Comparison of ENCODE assay signal across 19 cellular contexts in the genomic region with DNA sequence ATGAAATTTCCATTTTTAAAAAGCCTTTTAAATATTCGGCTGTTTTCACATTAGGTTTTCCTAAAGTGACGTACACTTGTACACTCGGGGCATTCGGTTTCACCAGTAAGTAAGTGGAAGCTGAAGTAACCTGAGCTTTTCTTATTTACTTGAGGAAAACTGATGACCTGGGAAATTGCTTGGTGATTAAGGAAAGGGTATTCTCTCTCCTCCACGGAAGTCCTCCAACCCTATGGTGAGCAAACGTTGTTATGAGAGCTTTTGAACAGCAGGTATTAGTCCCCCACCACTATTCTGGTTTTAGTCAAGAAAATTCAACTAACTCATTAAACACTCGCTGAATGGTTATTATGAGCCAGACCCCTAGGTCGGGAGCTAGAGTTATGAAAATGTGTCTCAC.
"Had no signal": no experiment of that assay in that cellular context is flagged by ENCODE, and none has a peak within 500 bp of the region (broad histone marks: within the 10 kb centered on the region; RNA-seq: fewer than 3 reads in every experiment).

No MANE protein-coding gene starts in this region.

- ATAC-seq: natural killer cell treated with Interleukin-12 subunit alpha and Interleukin-12 subunit beta and Interleukin-15 and Interleukin-18, amount 100 ng/mL, for 72 hours; pancreas; right lobe of liver; stimulated activated effector memory CD8-positive, alpha-beta T cell treated with anti-CD3 and anti-CD28 coated beads, Interleukin-12 subunit alpha, Interleukin-12 subunit beta, amount 100 ng/mL, for 72 hours; stimulated activated naive B cell treated with anti-CD40 and anti-IgM and Interleukin-4, amounts not matched to agents 10 μg/mL and 1 μg/mL and 100 μg/mL, for 72 hours had no signal

- DNase-seq: nephron progenitor cell; nucleus accumbens; pancreas; retina; right lobe of liver; sigmoid colon; small intestine; stimulated activated CD4-positive, alpha-beta T cell treated with anti-CD3 and anti-CD28 coated beads, Interleukin-15, amount 100 ng/mL, for 24 hours; stimulated activated CD4-positive, alpha-beta T cell treated with anti-CD3 and anti-CD28 coated beads, Interleukin-2, amount 100 ng/mL, for 24 hours; stimulated activated CD4-positive, alpha-beta T cell treated with anti-CD3 and anti-CD28 coated beads, Interleukin-2, amount 100 ng/mL, for 48 hours; stimulated activated CD4-positive, alpha-beta T cell treated with anti-CD3 and anti-CD28 coated beads, Interleukin-4, amount 100 ng/mL, for 24 hours; stimulated activated naive B cell treated with anti-CD40 and anti-IgM and Interleukin-4, amounts not matched to agents 10 μg/mL and 1 μg/mL and 100 μg/mL, for 72 hours; stimulated activated naive CD4-positive, alpha-beta T cell treated with Interleukin-2 at 50 U/mL for 16 hours; stomach; thyroid gland; trophoblast cell; upper lobe of left lung had no signal
